ENCODE assay signal across 14 cellular contexts in genomic region chr6:163738725-163739124, GRCh38.
A peak's percentile ranks its signal among the peaks of the same experiment; 100 is the strongest.
DNase-seq lines count a peak whose midpoint lies in the region; ATAC-seq and TF ChIP-seq lines count a peak whose summit lies in the region.
"Had no signal": no experiment of that assay in that cellular context is flagged by ENCODE, and none has a peak within 500 bp of the region (broad histone marks: within the 10 kb centered on the region; RNA-seq: fewer than 3 reads in every experiment).

No MANE protein-coding gene starts in this region.

- no peaks in the 10 kb centered on the region for H3K9me3 ChIP-seq in right atrium auricular region
- H3K9me3 ChIP-seq: Caco-2 had no signal

- H3K36me3 ChIP-seq in right atrium auricular region, result no peaks in the 10 kb centered on the region

- H3K27me3 ChIP-seq in right atrium auricular region, result no peaks in the 10 kb centered on the region

- H3K4me3 ChIP-seq in LNCaP clone FGC (ENCODE audit: low read depth, low read length) (no peak overlapping the region), right atrium auricular region (no peak overlapping the region)

- H3K27ac Mint-ChIP-seq in neural crest cell (ENCODE audit: unreplicated experiment), result peak overlapping the region; percentile 47
- H3K27ac Mint-ChIP-seq: activated naive CD8-positive, alpha-beta T cell had no signal

- ATAC-seq in GM19035 (IDR thresholded peaks at IDR 0.05; ENCODE audit: unreplicated experiment), result peak; percentile 70
- peak; percentile 49 for ATAC-seq in HG02571 (IDR thresholded peaks at IDR 0.05; ENCODE audit: unreplicated experiment)
- ATAC-seq: PC-3 had no signal

- H3K27me3 Mint-ChIP-seq in neural crest cell (ENCODE audit: low read depth), result no peaks in the 10 kb centered on the region
- H3K27me3 Mint-ChIP-seq: activated naive CD8-positive, alpha-beta T cell had no signal

- H3K4me1 Mint-ChIP-seq in neural crest cell, result peaks cover 4% of the 10 kb centered on the region

- TF ChIP-seq CTCF in LNCaP clone FGC (IDR thresholded peaks at IDR 0.05; ENCODE audit: control insufficient read depth, extremely low read depth, insufficient read depth) (no peak), neural crest cell (conservative IDR thresholded peaks at IDR 0.05) (no peak), right atrium auricular region (IDR thresholded peaks at IDR 0.05) (no peak)

- DNase-seq in LNCaP clone FGC (ENCODE audit: low read depth) (peak; percentile 6), neural crest cell (ENCODE audit: low read depth, low spot score) (no peak), right atrium auricular region (ENCODE audit: low spot score) (no peak), HUDEP-2 (lab: John Stamatoyannopoulos, UW; ENCODE audit: unreplicated experiment in 76 of 76) (no peak), caudate nucleus (lab: John Stamatoyannopoulos, UW) (no peak)
- DNase-seq in activated CD4-positive, alpha-beta T cell treated with anti-CD3 and anti-CD28 coated beads for 1 hour, result no peak
- DNase-seq: Caco-2, head of caudate nucleus, PC-3, T-helper 2 cell had no signal

- no peaks in the 10 kb centered on the region for H3K36me3 Mint-ChIP-seq in neural crest cell (ENCODE audit: low read depth)
- H3K36me3 Mint-ChIP-seq: activated naive CD8-positive, alpha-beta T cell; IgD-negative memory B cell had no signal

- H3K9me3 Mint-ChIP-seq in neural crest cell, result peaks cover 9% of the 10 kb centered on the region
- H3K9me3 Mint-ChIP-seq: IgD-negative memory B cell had no signal

- peaks cover 0 to 15% of the 10 kb centered on the region in 2 donors for H3K4me1 ChIP-seq in right atrium auricular region
- H3K4me1 ChIP-seq: Caco-2 had no signal

- H3K27ac ChIP-seq in right atrium auricular region, result no peak overlapping the region
- no peak overlapping the region for H3K27ac ChIP-seq in caudate nucleus (ENCODE audit: low read depth, low read length)

- H3K4me3 Mint-ChIP-seq in neural crest cell, result no peak overlapping the region
- H3K4me3 Mint-ChIP-seq: activated naive CD8-positive, alpha-beta T cell; IgD-negative memory B cell had no signal
